In the genomic region with DNA sequence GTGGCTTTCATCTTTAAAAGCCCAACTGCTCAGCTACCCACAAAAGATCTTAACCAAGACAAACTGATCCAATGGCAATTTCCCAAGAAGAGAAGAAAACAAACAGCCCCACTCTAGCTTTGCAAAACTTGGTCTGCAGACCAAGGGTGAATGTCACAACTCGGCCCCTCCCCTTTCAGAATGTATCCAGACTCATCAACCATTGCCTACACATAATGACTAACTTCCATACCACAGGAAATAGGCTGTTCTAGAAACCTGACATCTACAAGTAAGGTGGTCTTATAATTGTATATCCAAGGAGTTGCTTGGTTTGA, we compare ENCODE assay signal across 11 cellular contexts. TPM values are rescaled to one million over a fixed set of nuclear protein-coding genes. Genes with fewer than 3 reads are reported as not detected.
A peak's percentile ranks its signal among the peaks of the same experiment; 100 is the strongest.
DNase-seq lines count a peak whose midpoint lies in the region; ATAC-seq and TF ChIP-seq lines count a peak whose summit lies in the region.
"Had no signal": no experiment of that assay in that cellular context is flagged by ENCODE, and none has a peak within 500 bp of the region (broad histone marks: within the 10 kb centered on the region; RNA-seq: fewer than 3 reads in every experiment).

No MANE protein-coding gene starts in this region.

- peaks cover 7% of the 10 kb centered on the region for H4K20me1 ChIP-seq in neural progenitor cell (ENCODE audit: low read depth)

- H3K9ac ChIP-seq in neural progenitor cell, result no peak overlapping the region

- H3K36me3 Mint-ChIP-seq in CD8-positive, alpha-beta T cell, result peaks cover 15% of the 10 kb centered on the region
- H3K36me3 Mint-ChIP-seq in nephron (ENCODE audit: low read depth) (peaks cover 10% of the 10 kb centered on the region), neural progenitor cell (peaks cover 8% of the 10 kb centered on the region), Caco-2 (ENCODE audit: insufficient read depth, unreplicated experiment) (peaks cover 11% of the 10 kb centered on the region)

- H3K79me2 ChIP-seq in neural progenitor cell (ENCODE audit: low read depth), result peaks cover 84% of the 10 kb centered on the region

- no peaks in the 10 kb centered on the region for H3F3A ChIP-seq in neural progenitor cell (ENCODE audit: low read depth)

- no peak overlapping the region for H3K4me2 ChIP-seq in neural progenitor cell

- no peaks in the 10 kb centered on the region for H3K9me3 Mint-ChIP-seq in CD8-positive, alpha-beta T cell
- H3K9me3 Mint-ChIP-seq in nephron (no peaks in the 10 kb centered on the region), neural progenitor cell (no peaks in the 10 kb centered on the region), Caco-2 (ENCODE audit: unreplicated experiment) (no peaks in the 10 kb centered on the region)

- intact Hi-C loops in CD8-positive, alpha-beta T cell (cut with DNase I, micrococcal nuclease), result no loop called here
- intact Hi-C loops in Caco-2 (cut with micrococcal nuclease; ENCODE audit: unreplicated experiment), result no loop called here

- no peak overlapping the region for H3K27ac ChIP-seq in CD8-positive, alpha-beta T cell (ENCODE audit: low read depth, low read length)
- H3K27ac ChIP-seq in neural progenitor cell, result no peak overlapping the region

- no peaks in the 10 kb centered on the region for H3K27me3 Mint-ChIP-seq in CD8-positive, alpha-beta T cell (ENCODE audit: low read depth)
- no peaks in the 10 kb centered on the region for H3K27me3 Mint-ChIP-seq in nephron (ENCODE audit: low read depth)
- H3K27me3 Mint-ChIP-seq in neural progenitor cell (ENCODE audit: insufficient read depth, low read depth), result no peaks in the 10 kb centered on the region
- no peaks in the 10 kb centered on the region for H3K27me3 Mint-ChIP-seq in Caco-2 (ENCODE audit: insufficient read depth, unreplicated experiment)

- TF ChIP-seq CTCF in CD8-positive, alpha-beta T cell (IDR thresholded peaks at IDR 0.05), result no peak
- TF ChIP-seq CTCF in astrocyte of the spinal cord (IDR thresholded peaks at IDR 0.05; ENCODE audit: low read depth, low read length) (no peak), nephron (IDR thresholded peaks at IDR 0.05; ENCODE audit: unreplicated experiment in 3 of 3) (no peak), neural progenitor cell (IDR thresholded peaks at IDR 0.05) (no peak), Caco-2 (IDR thresholded peaks at IDR 0.05; ENCODE audit: insufficient read depth in 1 of 2, low read depth in 1 of 2, low read length in 1 of 2, severe bottlenecking in 1 of 2, unreplicated experiment in 1 of 2) (no peak)

- H2AFZ ChIP-seq in neural progenitor cell (replicated peaks), result no peak overlapping the region

- no peak for ATAC-seq in CD8-positive, alpha-beta T cell
- no peak for ATAC-seq in HG03095 (IDR thresholded peaks at IDR 0.05; ENCODE audit: unreplicated experiment)
- ATAC-seq in GM19395 (IDR thresholded peaks at IDR 0.05; ENCODE audit: unreplicated experiment), result no peak
- ATAC-seq: esophagus mucosa had no signal

- H3K27ac Mint-ChIP-seq in CD8-positive, alpha-beta T cell, result peak overlapping the region; percentile 3
- peak overlapping the region; percentile 31 to 61 (median 44) for H3K27ac Mint-ChIP-seq in nephron
- H3K27ac Mint-ChIP-seq in neural progenitor cell, result no peak overlapping the region
- no peak overlapping the region for H3K27ac Mint-ChIP-seq in Caco-2 (ENCODE audit: unreplicated experiment)

- in situ Hi-C loops in astrocyte of the spinal cord (cut with HindIII; ENCODE audit: low sequenced_read_pairs), result no loop called here

- no peaks in the 10 kb centered on the region for H3K4me1 ChIP-seq in CD8-positive, alpha-beta T cell (ENCODE audit: insufficient read depth, low read length)
- H3K4me1 ChIP-seq in neural progenitor cell (peaks cover 9% of the 10 kb centered on the region), Caco-2 (peaks cover 41% of the 10 kb centered on the region)

- no peak for DNase-seq in CD8-positive, alpha-beta T cell
- DNase-seq in Jurkat, Clone E6-1 (ENCODE audit: low read depth, low spot score), result peak; percentile 69
- DNase-seq in astrocyte of the spinal cord (ENCODE audit: low read depth, low spot score), result peak; percentile 87
- no peak for DNase-seq in neural progenitor cell (ENCODE audit: low spot score)
- DNase-seq in Caco-2, result no peak
- DNase-seq: activated effector memory CD4-positive, alpha-beta T cell treated with anti-CD3 and anti-CD28 coated beads, Interleukin-2, amount 50 U/mL, for 16 hours; NCI-H510A had no signal

- no peak overlapping the region for H3K4me3 ChIP-seq in CD8-positive, alpha-beta T cell (ENCODE audit: low read depth, low read length)
- H3K4me3 ChIP-seq in Jurkat, Clone E6-1 (ENCODE audit: low read length), result no peak overlapping the region
- H3K4me3 ChIP-seq in astrocyte of the spinal cord (ENCODE audit: low read depth, low read length) (no peak overlapping the region), neural progenitor cell (no peak overlapping the region), Caco-2 (ENCODE audit: low read depth, low read length) (no peak overlapping the region)

- no peaks in the 10 kb centered on the region for H3K36me3 ChIP-seq in CD8-positive, alpha-beta T cell (ENCODE audit: insufficient read depth, low read length)
- H3K36me3 ChIP-seq in neural progenitor cell, result no peaks in the 10 kb centered on the region
- no peaks in the 10 kb centered on the region for H3K36me3 ChIP-seq in Caco-2 (ENCODE audit: control insufficient read depth, insufficient read depth, low read length)

- BruUV-seq in Caco-2 (replicated peaks; lab: Mats Ljungman, UMichigan), result no TSS peak

- H3K9me3 ChIP-seq in CD8-positive, alpha-beta T cell (ENCODE audit: low read length), result no peaks in the 10 kb centered on the region
- H3K9me3 ChIP-seq in neural progenitor cell (ENCODE audit: low read depth) (no peaks in the 10 kb centered on the region), Caco-2 (no peaks in the 10 kb centered on the region)

- peaks cover 18% of the 10 kb centered on the region for H3K4me1 Mint-ChIP-seq in CD8-positive, alpha-beta T cell (ENCODE audit: low read depth)
- peaks cover 8% of the 10 kb centered on the region for H3K4me1 Mint-ChIP-seq in nephron
- H3K4me1 Mint-ChIP-seq in neural progenitor cell, result peaks cover 6% of the 10 kb centered on the region
- peaks cover 13% of the 10 kb centered on the region for H3K4me1 Mint-ChIP-seq in Caco-2 (ENCODE audit: low read depth, unreplicated experiment)

- no peaks in the 10 kb centered on the region for H3K27me3 ChIP-seq in CD8-positive, alpha-beta T cell (ENCODE audit: insufficient read depth, low read length)
- no peaks in the 10 kb centered on the region for H3K27me3 ChIP-seq in neural progenitor cell
- no peaks in the 10 kb centered on the region for H3K27me3 ChIP-seq in Caco-2 (replicated peaks; ENCODE audit: control insufficient read depth, insufficient read depth, low read length)

- CTCF ChIA-PET in CD8-positive, alpha-beta T cell (lab: Charles Lee), result interaction anchor here (1.5 kb wide), 1 partner anchor 10 kb away, joined by 3 read pairs; no protein-coding TSS in a partner anchor
- CTCF ChIA-PET in Caco-2 (lab: Charles Lee), result no interaction called here

- POLR2A ChIA-PET in CD8-positive, alpha-beta T cell (lab: Charles Lee), result no interaction called here
- POLR2A ChIA-PET in Caco-2 (lab: Charles Lee), result no interaction called here

- no peak overlapping the region for H3K4me3 Mint-ChIP-seq in CD8-positive, alpha-beta T cell
- no peak overlapping the region for H3K4me3 Mint-ChIP-seq in nephron
- H3K4me3 Mint-ChIP-seq in neural progenitor cell, result no peak overlapping the region
- no peak overlapping the region for H3K4me3 Mint-ChIP-seq in Caco-2 (ENCODE audit: unreplicated experiment)

RNA-seq across cellular contexts. Expression of gene DCUN1D3, which starts 16.0 kb away (rescaled TPM):
- total RNA-seq in CD8-positive, alpha-beta T cell, result 1 to 10 TPM; 2.3 to 2.6 TPM
- polyA plus RNA-seq in Jurkat, Clone E6-1 (2012; ENCODE audit: insufficient read depth, insufficient read length), result 2.1 TPM
- total RNA-seq in neural progenitor cell (ENCODE audit: low replicate concordance) (15.4 and 18.2 TPM in 2 replicates), Caco-2 (2022) (16.4 and 19.2 TPM in 2 replicates)

RNA-seq across cellular contexts. Expression of gene LYRM1, which starts 16.4 kb away (rescaled TPM):
- total RNA-seq in CD8-positive, alpha-beta T cell, result 10 to 100 TPM; 12.4 to 12.7 TPM
- polyA plus RNA-seq in Jurkat, Clone E6-1 (2012; ENCODE audit: insufficient read depth, insufficient read length), result 29.9 TPM
- total RNA-seq in neural progenitor cell (ENCODE audit: low replicate concordance), result 60.5 and 61.8 TPM in 2 replicates
- 40.3 and 46.1 TPM in 2 replicates for total RNA-seq in Caco-2 (2022)

Comparison
In these comparisons a context has a peak if more than half of its experiments do, and no peak if none do; other contexts are left out.
1. DNase-seq: peak in Jurkat, Clone E6-1 (single experiment) and astrocyte of the spinal cord (single experiment); none in CD8-positive, alpha-beta T cell (0 of 7), neural progenitor cell (single experiment) and Caco-2 (0 of 2).
2. H3K27ac Mint-ChIP-seq: peak in CD8-positive, alpha-beta T cell (single experiment) and nephron (3 of 3); none in neural progenitor cell (single experiment) and Caco-2 (single experiment).